In the genomic region with DNA sequence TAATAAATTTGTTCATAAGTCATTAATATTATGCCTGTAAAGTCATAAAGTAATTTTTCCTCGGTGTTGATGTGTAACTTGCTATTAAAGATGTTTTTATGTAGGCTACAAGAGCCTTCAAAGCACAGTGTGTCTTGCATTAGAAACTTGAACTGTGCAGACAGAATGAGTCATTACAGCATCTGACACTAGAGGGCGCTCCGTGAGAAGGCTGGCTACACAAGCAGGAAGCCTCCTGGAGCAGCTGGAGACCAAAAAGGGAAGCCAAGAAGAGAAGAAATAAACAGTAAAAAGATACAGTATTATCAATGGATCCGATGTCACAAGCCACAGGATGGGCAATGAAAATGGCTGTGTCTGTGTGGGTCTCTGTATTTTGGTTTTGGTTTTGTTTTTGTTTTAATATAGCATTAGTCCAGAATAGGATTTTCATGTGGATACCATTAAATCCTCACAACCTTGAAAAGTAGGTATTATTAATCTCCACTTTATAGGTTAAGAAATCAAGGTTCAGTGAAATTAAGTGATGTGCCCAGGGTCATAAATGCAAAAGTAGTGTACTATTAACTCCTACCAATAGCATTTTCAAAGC, we compare ENCODE assay signal across 8 cellular contexts. TPM values are rescaled to one million over a fixed set of nuclear protein-coding genes. Genes with fewer than 3 reads are reported as not detected.
DNase-seq lines count a peak whose midpoint lies in the region; ATAC-seq and TF ChIP-seq lines count a peak whose summit lies in the region.

No MANE protein-coding gene starts in this region.

- intact Hi-C loops in IMR-90 (cut with micrococcal nuclease) (loop anchor here (1.0 to 2.0 kb wide), 2 partner anchors 38 to 183 kb away; no protein-coding TSS in a partner anchor), natural killer cell (cut with micrococcal nuclease) (loop anchor here (1.0 kb wide), 1 partner anchor 183 kb away; no protein-coding TSS in a partner anchor)

- in situ Hi-C loops in IMR-90 (cut with MboI; ENCODE audit: low sequenced_read_pairs), result loop anchor here (5.0 kb wide), 1 partner anchor 188 kb away; no protein-coding TSS in a partner anchor

- dilution Hi-C loops in IMR-90 (cut with HindIII; ENCODE audit: low sequenced_read_pairs, unreplicated experiment), result no loop called here

- H3K9me3 ChIP-seq in IMR-90 (ENCODE audit: control insufficient read depth, insufficient read depth, low read length), result no peaks in the 10 kb centered on the region

- H3K4me3 Mint-ChIP-seq in natural killer cell, result no peak overlapping the region
- H3K4me3 Mint-ChIP-seq in stimulated activated naive B cell treated with anti-CD40 and anti-IgM and Interleukin-4, amounts not matched to agents 10 μg/mL and 1 μg/mL and 100 μg/mL, for 72 hours, result no peak overlapping the region

- H2BK15ac ChIP-seq in IMR-90 (ENCODE audit: low read depth, low read length), result no peak overlapping the region

- no peak overlapping the region for H3K14ac ChIP-seq in IMR-90 (replicated peaks; ENCODE audit: low read depth, low read length)

- no peaks in the 10 kb centered on the region for H3K27me3 ChIP-seq in IMR-90 (ENCODE audit: control insufficient read depth, insufficient read depth, low read length)

- CTCF ChIA-PET in IMR-90 (lab: Yijun Ruan, JAX), result interaction anchor here (0.6 to 1.7 kb wide), 12 partner anchors 14 to 324 kb away, joined by 3 to 10 read pairs (median 4); no protein-coding TSS in a partner anchor

- no peaks in the 10 kb centered on the region for H3K9me3 Mint-ChIP-seq in natural killer cell
- no peaks in the 10 kb centered on the region for H3K9me3 Mint-ChIP-seq in stimulated activated naive B cell treated with anti-CD40 and anti-IgM and Interleukin-4, amounts not matched to agents 10 μg/mL and 1 μg/mL and 100 μg/mL, for 72 hours

- no peaks in the 10 kb centered on the region for H3K79me1 ChIP-seq in IMR-90 (ENCODE audit: low read depth in 1 of 2, low read length in 2 of 2)

- POLR2A ChIA-PET in IMR-90 (lab: Charles Lee; ENCODE audit: unreplicated experiment), result no interaction called here

- no peak overlapping the region for H3K18ac ChIP-seq in IMR-90 (ENCODE audit: low read depth, low read length)

- H3K27ac ChIP-seq in IMR-90 (ENCODE audit: insufficient read depth, low read length), result no peak overlapping the region

- H3K4ac ChIP-seq in IMR-90 (ENCODE audit: low read depth, low read length), result no peak overlapping the region

- TF ChIP-seq POLR2A in IMR-90 (IDR thresholded peaks at IDR 0.05; ENCODE audit: low read depth, low read length), result 0 out of 2 replicates have a peak, but pooled peaks have one; percentile 36

- no peak overlapping the region for H2BK5ac ChIP-seq in IMR-90 (ENCODE audit: low read depth, low read length, poor library complexity, severe bottlenecking)

- H4K5ac ChIP-seq in IMR-90 (ENCODE audit: low read depth, low read length), result no peak overlapping the region

- H3K4me2 ChIP-seq in IMR-90 (ENCODE audit: low read depth, low read length), result no peak overlapping the region

- H3K56ac ChIP-seq in IMR-90 (ENCODE audit: extremely low read depth, insufficient read depth, low read length), result no peak overlapping the region

- H3K36me3 Mint-ChIP-seq in natural killer cell, result no peaks in the 10 kb centered on the region
- H3K36me3 Mint-ChIP-seq in stimulated activated naive B cell treated with anti-CD40 and anti-IgM and Interleukin-4, amounts not matched to agents 10 μg/mL and 1 μg/mL and 100 μg/mL, for 72 hours, result no peaks in the 10 kb centered on the region

- peaks cover 0 to 2% of the 10 kb centered on the region in 2 donors for H3K4me1 Mint-ChIP-seq in natural killer cell
- peaks cover 5 to 7% of the 10 kb centered on the region in 2 donors for H3K4me1 Mint-ChIP-seq in stimulated activated naive B cell treated with anti-CD40 and anti-IgM and Interleukin-4, amounts not matched to agents 10 μg/mL and 1 μg/mL and 100 μg/mL, for 72 hours

- WGBS in IMR-90 (ENCODE audit: extremely low coverage in 2 of 2, insufficient read length in 1 of 2), 2 experiments, result no CpG with 5 or more reads among the region's 4 CpGs

- H2AFZ ChIP-seq in IMR-90 (replicated peaks; ENCODE audit: low read length, poor library complexity), result no peak overlapping the region

- DNase-seq in D341Med (ENCODE audit: low spot score) (peak; percentile 78), IMR-90 (peak; percentile 87), OCI-M2 (lab: John Stamatoyannopoulos, UW; ENCODE audit: unreplicated experiment) (peak; percentile 65), activated T-cell treated with anti-CD3 and anti-CD28 coated beads for 1 hour (ENCODE audit: low read depth) (peak; percentile 84), natural killer cell (peak; percentile 70)
- peak; percentile 70 for DNase-seq in stimulated activated naive B cell treated with anti-CD40 and anti-IgM and Interleukin-4, amounts not matched to agents 10 μg/mL and 1 μg/mL and 100 μg/mL, for 72 hours

- no peak overlapping the region for H3K23ac ChIP-seq in IMR-90 (ENCODE audit: low read depth, low read length)

- H3K36me3 ChIP-seq in IMR-90 (ENCODE audit: control insufficient read depth, insufficient read depth, low read length), result no peaks in the 10 kb centered on the region

- no peaks in the 10 kb centered on the region for H4K20me1 ChIP-seq in IMR-90 (ENCODE audit: insufficient read depth, low read length)

- H3K27ac Mint-ChIP-seq in natural killer cell, result no peak overlapping the region
- H3K27ac Mint-ChIP-seq in stimulated activated naive B cell treated with anti-CD40 and anti-IgM and Interleukin-4, amounts not matched to agents 10 μg/mL and 1 μg/mL and 100 μg/mL, for 72 hours, result no peak overlapping the region

- no peak overlapping the region for H2BK20ac ChIP-seq in IMR-90 (ENCODE audit: low read depth, low read length)

- H4K91ac ChIP-seq in IMR-90 (ENCODE audit: insufficient read depth, low read depth, low read length), result no peak overlapping the region

- no peak overlapping the region for H2BK120ac ChIP-seq in IMR-90 (ENCODE audit: low read depth, low read length)

- peak; percentile 96 for TF ChIP-seq CTCF in IMR-90 (conservative IDR thresholded peaks at IDR 0.05; ENCODE audit: low read depth, low read length)
- peak; percentile 87 for TF ChIP-seq CTCF in natural killer cell (IDR thresholded peaks at IDR 0.05)

- ATAC-seq in GM21381 (IDR thresholded peaks at IDR 0.05; ENCODE audit: unreplicated experiment), result peak; percentile 80
- ATAC-seq in IMR-90 (ENCODE audit: low read depth), result peak; percentile 92
- peak; percentile 81 for ATAC-seq in esophagus mucosa
- peak; percentile 88 to 97 (median 94) for ATAC-seq in natural killer cell
- ATAC-seq in stimulated activated naive B cell treated with anti-CD40 and anti-IgM and Interleukin-4, amounts not matched to agents 10 μg/mL and 1 μg/mL and 100 μg/mL, for 72 hours (replicated peaks), result peak; percentile 94 to 98

- BruUV-seq in IMR-90 (replicated peaks; lab: Mats Ljungman, UMichigan), result no TSS peak

- TF ChIP-seq RAD21 in IMR-90 (IDR thresholded peaks at IDR 0.05; ENCODE audit: low read length), result peak; percentile 97

- H3K4me3 ChIP-seq in IMR-90 (ENCODE audit: insufficient read depth, low read depth, low read length), result no peak overlapping the region

- peaks cover 8% of the 10 kb centered on the region; the same call in 1 of the 2 replicates for H3K9me1 ChIP-seq in IMR-90 (ENCODE audit: insufficient read depth, low read length)

- H3K9ac ChIP-seq in IMR-90 (ENCODE audit: low read depth, low read length), result no peak overlapping the region

- peaks cover 9% of the 10 kb centered on the region for H3K4me1 ChIP-seq in IMR-90 (ENCODE audit: control insufficient read depth, insufficient read depth, low read length)

- H4K8ac ChIP-seq in IMR-90 (ENCODE audit: low read depth in 2 of 2, low read length in 2 of 2), result no peak overlapping the region

- H2AK9ac ChIP-seq in IMR-90 (replicated peaks; ENCODE audit: low read depth, low read length, poor library complexity), result no peak overlapping the region

- no peak overlapping the region for H2AK5ac ChIP-seq in IMR-90 (ENCODE audit: low read depth, low read length)

- peaks cover 3 to 6% of the 10 kb centered on the region in 2 donors for H3K27me3 Mint-ChIP-seq in natural killer cell (ENCODE audit: low read depth in 2 of 2)
- H3K27me3 Mint-ChIP-seq in stimulated activated naive B cell treated with anti-CD40 and anti-IgM and Interleukin-4, amounts not matched to agents 10 μg/mL and 1 μg/mL and 100 μg/mL, for 72 hours, result peaks cover 4 to 6% of the 10 kb centered on the region in 2 donors

TF ChIP-seq in IMR-90, 13 proteins besides CTCF, POLR2A, EP300 and RAD21:
- TF ChIP-seq CEBPB (IDR thresholded peaks at IDR 0.05; ENCODE audit: low read depth, low read length) (no peak), FOS (IDR thresholded peaks at IDR 0.05; ENCODE audit: low read depth, low read length) (peak; percentile 29; the same call in 1 of the 2 replicates), CHD1 (IDR thresholded peaks at IDR 0.05; ENCODE audit: low read depth, low read length) (peak; percentile 57; the same call in 1 of the 2 replicates), BHLHE40 (IDR thresholded peaks at IDR 0.05; ENCODE audit: low read depth, low read length) (no peak), SMC3 (IDR thresholded peaks at IDR 0.05; ENCODE audit: low read depth, low read length) (peak; percentile 95), RCOR1 (IDR thresholded peaks at IDR 0.05; ENCODE audit: insufficient replicate concordance, low read length) (no peak), MAZ (IDR thresholded peaks at IDR 0.05; ENCODE audit: borderline replicate concordance, low read depth, low read length) (no peak; the same call in 1 of the 2 replicates)

RNA-seq across cellular contexts. Expression of gene LRRC8D, which starts 16.1 kb away (rescaled TPM):
- total RNA-seq in IMR-90 (2012; rRNA removed) (34.7 and 35.3 TPM in 2 replicates), esophagus mucosa (15.1 TPM), natural killer cell (10 to 100 TPM; 16.2 to 26.2 (median 17.1) TPM)
- polyA plus RNA-seq in IMR-90 (2012; rRNA removed), result 30.7 and 34.1 TPM in 2 replicates
- polyA plus RNA-seq in IMR-90 (2012; cell fraction: cytosol; rRNA removed), result 29.8 and 40.6 TPM in 2 replicates
- 12.1 and 17.4 TPM in 2 replicates for polyA plus RNA-seq in IMR-90 (2012; cell fraction: nucleus; rRNA removed; ENCODE audit: low replicate concordance)
